ENCODE assay signal across 31 cellular contexts in the genomic region with DNA sequence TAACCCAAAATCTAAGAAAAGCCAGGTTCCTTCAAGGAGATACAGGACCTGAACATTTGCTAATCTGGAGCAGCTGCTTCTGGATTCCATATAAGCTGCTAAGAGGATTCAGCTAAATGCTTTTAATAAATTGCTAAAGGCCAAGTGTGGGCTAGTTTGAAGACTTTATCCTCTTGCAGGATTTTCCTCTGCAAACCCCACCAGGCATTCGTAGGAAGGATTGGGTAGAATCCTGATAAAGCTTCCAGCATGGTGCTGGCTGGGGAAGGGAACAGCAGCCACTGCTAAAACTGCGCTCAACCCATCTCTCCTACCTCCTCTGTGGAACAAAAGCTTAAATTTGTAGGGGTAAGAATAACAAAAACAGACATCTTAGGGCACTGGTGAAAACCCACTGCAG.
"Had no signal": no experiment of that assay in that cellular context is flagged by ENCODE, and none has a peak within 500 bp of the region (broad histone marks: within the 10 kb centered on the region; RNA-seq: fewer than 3 reads in every experiment).

No MANE protein-coding gene starts in this region.

- H3K4me3 ChIP-seq: adrenal gland, body of pancreas, breast epithelium, cardiac muscle cell, colonic mucosa, esophagus squamous epithelium, gastroesophageal sphincter, heart right ventricle had no signal

- ATAC-seq: activated CD4-positive, CD25-positive, alpha-beta regulatory T cell treated with anti-CD3 and anti-CD28 coated beads, Interleukin-2, amount 50 U/mL, for 24 hours; activated CD8-positive, alpha-beta memory T cell treated with anti-CD3 and anti-CD28 coated beads, Interleukin-2, amount 10 ng/mL, durations not matched to agents 7 days and 5 days; activated CD8-positive, alpha-beta T cell treated with anti-CD3 and anti-CD28 coated beads for 36 hours; activated naive CD8-positive, alpha-beta T cell treated with anti-CD3 and anti-CD28 coated beads, Interleukin-2, amount 50 U/mL, for 24 hours; body of pancreas; gastroesophageal sphincter; heart right ventricle had no signal

- DNase-seq: activated B cell treated with CpG ODN at 0.5 μM for 24 hours; activated CD4-positive, alpha-beta T cell treated with anti-CD3 and anti-CD28 coated beads for 48 hours; activated CD4-positive, alpha-beta T cell treated with anti-CD3 and anti-CD28 coated beads, Interleukin-2, amount 50 U/mL, for 1 hour; activated CD4-positive, alpha-beta T cell treated with anti-CD3 and anti-CD28 coated beads, Interleukin-2, amount 50 U/mL, for 48 hours; activated CD8-positive, alpha-beta memory T cell treated with anti-CD3 and anti-CD28 coated beads, Interleukin-2, amount 10 ng/mL, durations not matched to agents 7 days and 5 days; activated CD8-positive, alpha-beta memory T cell treated with anti-CD3 and anti-CD28 coated beads, Interleukin-2, amount 50 U/mL, for 4 hours; activated CD8-positive, alpha-beta T cell treated with anti-CD3 and anti-CD28 coated beads for 36 hours; activated effector memory CD4-positive, alpha-beta T cell treated with anti-CD3 and anti-CD28 coated beads, Interleukin-2, amount 50 U/mL, for 16 hours; activated naive CD4-positive, alpha-beta T cell treated with anti-CD3 and anti-CD28 coated beads for 36 hours; activated naive CD8-positive, alpha-beta T cell treated with anti-CD3 and anti-CD28 coated beads for 36 hours; activated naive CD8-positive, alpha-beta T cell treated with anti-CD3 and anti-CD28 coated beads, Interleukin-2, amount 50 U/mL, for 24 hours; activated T-cell treated with anti-CD3 and anti-CD28 coated beads, Interleukin-2, amount 50 U/mL, for 1 hour; activated T-cell treated with anti-CD3 and anti-CD28 coated beads, Interleukin-2, amount 50 U/mL, for 48 hours; adrenal gland; amygdala; aorta; body of pancreas; central memory CD4-positive, alpha-beta T cell; cerebellar nuclear complex; colonic mucosa; effector CD8-positive, alpha-beta T cell; esophagus squamous epithelium; foreskin melanocyte; heart right ventricle; T-helper 2 cell had no signal

- H3K27ac ChIP-seq: adrenal gland, body of pancreas, breast epithelium, cardiac muscle cell, colonic mucosa, epithelial cell of prostate, esophagus squamous epithelium, gastroesophageal sphincter, heart right ventricle, VCaP had no signal

- H3K36me3 ChIP-seq: adrenal gland, breast epithelium, cardiac muscle cell, colonic mucosa, esophagus squamous epithelium, gastroesophageal sphincter, heart right ventricle had no signal

- H3K4me1 ChIP-seq: adrenal gland, body of pancreas, breast epithelium, colonic mucosa, esophagus squamous epithelium, gastroesophageal sphincter, heart right ventricle had no signal

- H3K9me3 ChIP-seq: adrenal gland, body of pancreas, breast epithelium, colonic mucosa, esophagus squamous epithelium, gastroesophageal sphincter, heart right ventricle had no signal

- H3K27me3 ChIP-seq: adrenal gland, body of pancreas, cardiac muscle cell, colonic mucosa, esophagus squamous epithelium, gastroesophageal sphincter had no signal
